1 cellular context compared by ENCODE assay signal in genomic region chr11:65315866-65316233, GRCh38.
TF ChIP-seq lines count a peak whose summit lies in the region.

No MANE protein-coding gene starts in this region.

TF ChIP-seq in K562, 482 proteins besides CTCF, POLR2A, EP300 and RAD21 (continues in another document):
- 0 out of 4 replicates have a peak, but pooled peaks of 1 of the 2 experiments have one; percentile 0 for TF ChIP-seq MAZ (CRISPR knock-in tag; conservative IDR thresholded peaks at IDR 0.05 in 1 of 2, IDR thresholded peaks at IDR 0.05 in 1 of 2)
- no peak for TF ChIP-seq ZBTB12 (CRISPR knock-in tag; IDR thresholded peaks at IDR 0.05)
- TF ChIP-seq PHF20 (IDR thresholded peaks at IDR 0.05; ENCODE audit: partially characterized antibody): no peak
- peak; percentile 66 for TF ChIP-seq SMARCA5 (IDR thresholded peaks at IDR 0.05)
- no peak for TF ChIP-seq SRF (CRISPR knock-in tag; IDR thresholded peaks at IDR 0.05)
- no peak for TF ChIP-seq BRD4 (IDR thresholded peaks at IDR 0.05)
- TF ChIP-seq ZNF57 (CRISPR knock-in tag; IDR thresholded peaks at IDR 0.05): no peak
- TF ChIP-seq SMARCB1 (IDR thresholded peaks at IDR 0.05; ENCODE audit: insufficient read length, low read depth): no peak
- TF ChIP-seq ZNF318 (IDR thresholded peaks at IDR 0.05; ENCODE audit: borderline replicate concordance in 1 of 2, low read depth in 1 of 2): no peak
- TF ChIP-seq TAL1 (IDR thresholded peaks at IDR 0.05): no peak
- 0 out of 2 replicates have a peak, but pooled peaks have one; percentile 21 for TF ChIP-seq ZBTB9 (CRISPR knock-in tag; IDR thresholded peaks at IDR 0.05)
- TF ChIP-seq HDAC2 (IDR thresholded peaks at IDR 0.05): 0 out of 2 replicates have a peak, but pooled peaks have one; percentile 12
- no peak for TF ChIP-seq U2AF1 (optimal IDR thresholded peaks at IDR 0.05; ENCODE audit: low read depth, low read length)
- TF ChIP-seq MAFK (IDR thresholded peaks at IDR 0.05; ENCODE audit: low read length): no peak
- no peak for TF ChIP-seq ARID2 (IDR thresholded peaks at IDR 0.05)
- no peak for TF ChIP-seq DEAF1 (CRISPR knock-in tag; IDR thresholded peaks at IDR 0.05)
- no peak for TF ChIP-seq SOX6 (IDR thresholded peaks at IDR 0.05)
- peak; percentile 78 for TF ChIP-seq RBM25 (IDR thresholded peaks at IDR 0.05; ENCODE audit: low read depth, low read length, severe bottlenecking)
- no peak for TF ChIP-seq MYBL2 (IDR thresholded peaks at IDR 0.05; ENCODE audit: low read depth)
- TF ChIP-seq MYBL2 (CRISPR knock-in tag; IDR thresholded peaks at IDR 0.05; ENCODE audit: borderline replicate concordance): no peak
- TF ChIP-seq TRIM28 (IDR thresholded peaks at IDR 0.05): no peak
- no peak for TF ChIP-seq FOXJ3 (CRISPR knock-in tag; IDR thresholded peaks at IDR 0.05)
- no peak for TF ChIP-seq U2AF2 (optimal IDR thresholded peaks at IDR 0.05; ENCODE audit: low read depth, low read length)
- no peak for TF ChIP-seq NKRF (IDR thresholded peaks at IDR 0.05; ENCODE audit: borderline replicate concordance)
- no peak for TF ChIP-seq KDM5B (IDR thresholded peaks at IDR 0.05; ENCODE audit: insufficient replicate concordance, low read depth, low read length)
- TF ChIP-seq HIVEP1 (CRISPR knock-in tag; IDR thresholded peaks at IDR 0.05): no peak
- TF ChIP-seq ZKSCAN3 (CRISPR knock-in tag; IDR thresholded peaks at IDR 0.05): no peak
- TF ChIP-seq RBM14 (IDR thresholded peaks at IDR 0.05; ENCODE audit: borderline replicate concordance, insufficient read depth, low read depth, low read length): no peak
- no peak for TF ChIP-seq CREB3 (tag; conservative IDR thresholded peaks at IDR 0.05; ENCODE audit: low read depth)
- TF ChIP-seq SRSF3 (IDR thresholded peaks at IDR 0.05; ENCODE audit: insufficient read depth, low read length): no peak
- TF ChIP-seq ZNF512 (tag; IDR thresholded peaks at IDR 0.05): no peak
- no peak for TF ChIP-seq ZNF224 (CRISPR knock-in tag; IDR thresholded peaks at IDR 0.05)
- TF ChIP-seq ZBTB26 (CRISPR knock-in tag; IDR thresholded peaks at IDR 0.05): no peak
- no peak for TF ChIP-seq MLX (CRISPR knock-in tag; conservative IDR thresholded peaks at IDR 0.05)
- no peak for TF ChIP-seq ZNF197 (CRISPR knock-in tag; IDR thresholded peaks at IDR 0.05; ENCODE audit: low read depth)
- no peak for TF ChIP-seq ZNF408 (CRISPR knock-in tag; IDR thresholded peaks at IDR 0.05; ENCODE audit: low read depth)
- no peak for TF ChIP-seq TARDBP (IDR thresholded peaks at IDR 0.05)
- no peak for TF ChIP-seq GTF2B (IDR thresholded peaks at IDR 0.05; ENCODE audit: extremely low read depth, insufficient read length)
- no peak for TF ChIP-seq ZFP30 (CRISPR knock-in tag; IDR thresholded peaks at IDR 0.05; ENCODE audit: borderline replicate concordance)
- TF ChIP-seq SRSF7 (optimal IDR thresholded peaks at IDR 0.05; ENCODE audit: low read depth, low read length): no peak
- no peak for TF ChIP-seq ZNF143 (CRISPR knock-in tag; IDR thresholded peaks at IDR 0.05)
